Comparison of ENCODE assay signal across 9 cellular contexts in the genomic region with DNA sequence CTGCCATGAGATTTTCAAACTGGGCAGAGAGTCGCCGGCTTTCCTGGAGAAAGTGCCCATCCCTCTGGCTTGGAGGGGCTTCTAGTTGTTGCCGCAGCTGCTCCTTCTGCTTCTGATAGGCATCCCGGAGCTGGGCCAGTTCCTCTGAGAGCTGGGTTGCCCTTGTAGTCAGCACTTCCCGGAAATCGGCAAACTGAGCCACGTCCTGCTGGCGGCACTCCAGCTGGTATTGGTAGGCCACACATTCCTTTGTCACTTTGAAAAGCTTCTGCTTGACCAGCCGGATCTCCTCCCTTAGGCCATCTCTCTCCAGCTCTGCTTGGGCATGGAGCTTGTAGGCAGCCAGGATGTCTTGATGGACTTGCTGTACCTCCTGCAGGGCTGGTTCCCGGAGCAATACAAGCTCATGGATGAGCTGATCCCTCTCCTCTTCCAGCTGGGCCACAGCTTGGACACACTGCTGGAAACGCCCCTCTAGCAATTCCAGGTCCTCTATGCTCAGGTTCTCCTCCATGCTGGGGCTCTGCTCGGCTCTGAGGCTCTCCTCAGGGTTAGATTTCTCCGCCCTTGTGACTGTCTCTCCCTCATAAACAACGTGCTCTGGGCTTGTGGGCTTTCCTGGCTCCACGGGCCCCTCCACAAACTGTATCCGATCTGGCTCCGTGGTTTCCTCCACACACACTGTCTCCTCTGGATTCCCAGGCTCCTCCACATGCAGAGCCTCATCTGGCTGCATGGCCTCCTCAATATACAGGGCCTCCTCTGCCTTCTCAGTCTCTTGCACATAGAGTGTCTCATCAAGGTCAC. TPM values are rescaled to one million over a fixed set of nuclear protein-coding genes. Genes with fewer than 3 reads are reported as not detected.
DNase-seq lines count a peak whose midpoint lies in the region; ATAC-seq and TF ChIP-seq lines count a peak whose summit lies in the region.
"Had no signal": no experiment of that assay in that cellular context is flagged by ENCODE, and none has a peak within 500 bp of the region (broad histone marks: within the 10 kb centered on the region; RNA-seq: fewer than 3 reads in every experiment).

No MANE protein-coding gene starts in this region.

- no peak overlapping the region for H3K27ac ChIP-seq in SJSA1

- peak; percentile 77 for DNase-seq in ELF-1 (ENCODE audit: low read depth, low spot score)
- DNase-seq in SJSA1 (ENCODE audit: low read depth in 1 of 2, low spot score in 2 of 2) = peak; percentile 37 to 77
- DNase-seq in fibroblast of peridontal ligament (ENCODE audit: extremely low read depth) = peak; percentile 85
- DNase-seq in pulmonary artery endothelial cell (ENCODE audit: low read depth, low spot score) = peak; percentile 40
- no peak for DNase-seq in NCI-H1930 (lab: John Stamatoyannopoulos, UW)
- no peak for DNase-seq in NCI-H524 (lab: John Stamatoyannopoulos, UW)
- DNase-seq in GM10266 (ENCODE audit: extremely low spot score) = no peak
- DNase-seq: SW 1271 had no signal

- H3K4me3 ChIP-seq in SJSA1 = no peak overlapping the region

- peaks cover 88% of the 10 kb centered on the region for H3K36me3 ChIP-seq in SJSA1

- ATAC-seq in HG02840 (IDR thresholded peaks at IDR 0.05; ENCODE audit: low FRiP score, unreplicated experiment) = no peak

- H3K27me3 ChIP-seq in SJSA1 (replicated peaks) = no peaks in the 10 kb centered on the region

- peaks cover 53% of the 10 kb centered on the region for H3K4me1 ChIP-seq in SJSA1 (replicated peaks)

- TF ChIP-seq CTCF in GM10266 (IDR thresholded peaks at IDR 0.05; ENCODE audit: control insufficient read depth, insufficient read depth, low read depth, missing control alignments) = no peak

- H3K9me3 ChIP-seq in SJSA1 (replicated peaks) = no peaks in the 10 kb centered on the region

RNA-seq across cellular contexts. Expression of a gene that starts 7.3 kb away (rescaled TPM):
- 167 and 209 TPM in 2 replicates for total RNA-seq in SJSA1 (2014; rRNA removed; shearing (Covaris generic))
- 11.8 and 12.1 TPM in 2 replicates for total RNA-seq in pulmonary artery endothelial cell

RNA-seq across cellular contexts. Expression of a gene that starts 44.3 kb away (rescaled TPM):
- total RNA-seq in SJSA1 (2014; rRNA removed; shearing (Covaris generic)) = 160 and 208 TPM in 2 replicates
- 176 and 228 TPM in 2 replicates for total RNA-seq in pulmonary artery endothelial cell

RNA-seq across cellular contexts. Expression of a gene that starts 45.0 kb away (rescaled TPM):
- 81.1 and 92.2 TPM in 2 replicates for total RNA-seq in SJSA1 (2014; rRNA removed; shearing (Covaris generic))
- 32.1 and 52.7 TPM in 2 replicates for total RNA-seq in pulmonary artery endothelial cell

Comparison
In these comparisons a context has a peak if more than half of its experiments do, and no peak if none do; other contexts are left out.
1. DNase-seq: peak in ELF-1 (single experiment), SJSA1 (2 of 2), fibroblast of peridontal ligament (single experiment) and pulmonary artery endothelial cell (single experiment); none in NCI-H1930 (0 of 2), NCI-H524 (0 of 2) and GM10266 (single experiment).
2. RNA of a gene that starts 7.3 kb away (total RNA-seq): 167 to 209 TPM in SJSA1; 11.8 to 12.1 TPM in pulmonary artery endothelial cell; every median in the first group is over 10 times any median in the second.